Comparison of ENCODE assay signal across 13 cellular contexts in the genomic region with DNA sequence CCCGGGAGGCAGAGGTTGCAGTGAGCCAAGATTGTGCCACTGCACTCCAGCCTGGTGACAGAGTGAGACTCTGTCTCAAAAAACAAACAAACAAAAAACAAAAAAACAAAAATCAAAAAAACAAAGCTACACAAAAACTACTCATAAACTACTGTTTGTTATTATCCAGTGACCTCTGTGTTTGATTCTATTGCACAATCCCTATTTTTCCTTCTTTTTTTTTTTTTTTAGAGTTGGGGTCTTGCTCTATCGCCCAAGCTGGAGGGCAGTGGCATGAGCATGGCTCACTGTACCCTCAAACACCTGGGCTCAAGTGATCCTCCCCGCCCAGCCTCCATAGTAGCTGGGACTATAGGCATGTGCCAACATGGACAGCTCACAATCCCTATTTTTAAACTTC.
A peak's percentile ranks its signal among the peaks of the same experiment; 100 is the strongest.
DNase-seq lines count a peak whose midpoint lies in the region; ATAC-seq, FAIRE-seq and TF ChIP-seq lines count a peak whose summit lies in the region.
"Had no signal": no experiment of that assay in that cellular context is flagged by ENCODE, and none has a peak within 500 bp of the region (broad histone marks: within the 10 kb centered on the region; RNA-seq: fewer than 3 reads in every experiment).

No MANE protein-coding gene starts in this region.

- no peaks in the 10 kb centered on the region for H3K36me3 ChIP-seq in HepG2 (replicated peaks in 1 of 2; ENCODE audit: control insufficient read depth in 1 of 2, insufficient read depth in 2 of 2, low read length in 2 of 2)
- no peaks in the 10 kb centered on the region for H3K36me3 ChIP-seq in right lobe of liver
- no peaks in the 10 kb centered on the region for H3K36me3 ChIP-seq in K562 (ENCODE audit: control insufficient read depth, insufficient read depth, low read length)
- peaks cover 8% of the 10 kb centered on the region for H3K36me3 ChIP-seq in mesodermal cell (ENCODE audit: control insufficient read depth, insufficient read depth, low read length)

- H3K9ac ChIP-seq in HepG2 (ENCODE audit: insufficient read depth, low read depth, low read length) (no peak overlapping the region), K562 (ENCODE audit: insufficient read depth in 1 of 2, low read depth in 2 of 2, low read length in 2 of 2) (no peak overlapping the region)
- H3K9ac ChIP-seq: BLaER1 had no signal

- TF ChIP-seq POLR2A in HepG2 (IDR thresholded peaks at IDR 0.05; ENCODE audit: insufficient read depth in 1 of 2, low read depth in 2 of 2, low read length in 2 of 2) (no peak), right lobe of liver (IDR thresholded peaks at IDR 0.05) (no peak), K562 (conservative IDR thresholded peaks at IDR 0.05) (no peak)

- intact Hi-C loops in HepG2 (cut with micrococcal nuclease; ENCODE audit: unreplicated experiment) = no loop called here
- intact Hi-C loops in right lobe of liver (cut with DNase I) = loop anchor here (10.0 kb wide), 3 partner anchors 61 to 251 kb away; no protein-coding TSS in a partner anchor
- intact Hi-C loops in K562 (cut with micrococcal nuclease) = no loop called here

- no peak overlapping the region for H3K4me2 ChIP-seq in HepG2 (ENCODE audit: low read depth, low read length)
- H3K4me2 ChIP-seq in K562 (ENCODE audit: insufficient read depth, low read length) = no peak overlapping the region
- H3K4me2 ChIP-seq: BLaER1 had no signal

- H3K9me3 ChIP-seq in HepG2 (ENCODE audit: low read length) = no peaks in the 10 kb centered on the region
- H3K9me3 ChIP-seq in right lobe of liver = no peaks in the 10 kb centered on the region
- no peaks in the 10 kb centered on the region for H3K9me3 ChIP-seq in K562 (replicated peaks; ENCODE audit: control insufficient read depth, insufficient read depth, low read depth, low read length)
- H3K9me3 ChIP-seq in mesodermal cell (ENCODE audit: control insufficient read depth, low read length) = no peaks in the 10 kb centered on the region

- H3K4me1 Mint-ChIP-seq in activated CD8-positive, alpha-beta memory T cell treated with anti-CD3 and anti-CD28 coated beads, Interleukin-2, amount 10 ng/mL, durations not matched to agents 7 days and 5 days = peaks cover 3% of the 10 kb centered on the region

- no peak for DNase-seq in HepG2 (ENCODE audit: low spot score)
- DNase-seq in right lobe of liver = no peak
- no peak for DNase-seq in K562 (ENCODE audit: extremely low read depth in 1 of 4, low spot score in 3 of 4)
- no peak for DNase-seq in medulla oblongata (ENCODE audit: extremely low spot score)
- DNase-seq in activated CD8-positive, alpha-beta memory T cell treated with anti-CD3 and anti-CD28 coated beads, Interleukin-2, amount 10 ng/mL, durations not matched to agents 7 days and 5 days = no peak
- DNase-seq: 8988T; AML-193; CD4-positive, CD25-positive, alpha-beta regulatory T cell; DMS 273 treated with DMSO at 0.1 percent for 48 hours had no signal

- TF ChIP-seq EP300 in HepG2 (IDR thresholded peaks at IDR 0.05; ENCODE audit: low read depth in 2 of 2, low read length in 2 of 2) = no peak
- TF ChIP-seq EP300 in HepG2 (CRISPR knock-in tag; IDR thresholded peaks at IDR 0.05; ENCODE audit: borderline replicate concordance) = no peak
- no peak for TF ChIP-seq EP300 in K562 (IDR thresholded peaks at IDR 0.05; ENCODE audit: low read length)

- no peaks in the 10 kb centered on the region for H3K27me3 Mint-ChIP-seq in activated CD8-positive, alpha-beta memory T cell treated with anti-CD3 and anti-CD28 coated beads, Interleukin-2, amount 10 ng/mL, durations not matched to agents 7 days and 5 days
- H3K27me3 Mint-ChIP-seq: CD4-positive, CD25-positive, alpha-beta regulatory T cell; IgD-negative memory B cell had no signal

- peaks cover 20% of the 10 kb centered on the region for H3K4me1 ChIP-seq in HepG2 (ENCODE audit: insufficient read depth, low read length)
- peaks cover 0 to 9% (median 0%) of the 10 kb centered on the region in 4 donors for H3K4me1 ChIP-seq in right lobe of liver
- H3K4me1 ChIP-seq in K562 (replicated peaks in 1 of 2; ENCODE audit: control insufficient read depth in 2 of 2, insufficient read depth in 2 of 2, low read length in 2 of 2) = no peaks in the 10 kb centered on the region; a peak in 1 of 5 replicates
- H3K4me1 ChIP-seq in mesodermal cell (ENCODE audit: control insufficient read depth, insufficient read depth, low read length, poor library complexity, severe bottlenecking) = peaks cover 8% of the 10 kb centered on the region
- H3K4me1 ChIP-seq: BLaER1 had no signal

- H3K4me3 Mint-ChIP-seq in activated CD8-positive, alpha-beta memory T cell treated with anti-CD3 and anti-CD28 coated beads, Interleukin-2, amount 10 ng/mL, durations not matched to agents 7 days and 5 days = no peak overlapping the region
- H3K4me3 Mint-ChIP-seq: CD4-positive, CD25-positive, alpha-beta regulatory T cell; IgD-negative memory B cell had no signal

- TF ChIP-seq RAD21 in HepG2 (CRISPR knock-in tag; IDR thresholded peaks at IDR 0.05) = no peak
- TF ChIP-seq RAD21 in K562 (CRISPR knock-in tag; conservative IDR thresholded peaks at IDR 0.05 in 1 of 2, IDR thresholded peaks at IDR 0.05 in 1 of 2) = no peak

- no peak overlapping the region for H3K27ac Mint-ChIP-seq in activated CD8-positive, alpha-beta memory T cell treated with anti-CD3 and anti-CD28 coated beads, Interleukin-2, amount 10 ng/mL, durations not matched to agents 7 days and 5 days
- H3K27ac Mint-ChIP-seq: CD4-positive, CD25-positive, alpha-beta regulatory T cell; IgD-negative memory B cell had no signal

- 88% methylated on average over 3 of the region's 3 CpGs for WGBS in HepG2 (ENCODE audit: low lambda C conversion rate)
- 77% methylated on average over 3 of the region's 3 CpGs for WGBS in right lobe of liver (ENCODE audit: insufficient coverage, low coverage, low lambda C conversion rate, missing lambda C conversion rate)
- WGBS in K562 (ENCODE audit: insufficient coverage, low coverage, missing lambda C conversion rate) = 13% methylated on average over 2 of the region's 3 CpGs
- 100% methylated on average over 2 of the region's 3 CpGs for WGBS in mesodermal cell (ENCODE audit: insufficient coverage in 2 of 2), 2 experiments

- H3K9me1 ChIP-seq in K562 (ENCODE audit: control insufficient read depth, insufficient read depth, low read length) = no peaks in the 10 kb centered on the region

- BruUV-seq in HepG2 (replicated peaks; lab: Mats Ljungman, UMichigan) = no TSS peak
- no TSS peak for BruUV-seq in K562 (replicated peaks; lab: Mats Ljungman, UMichigan)

- H3K4me3 ChIP-seq in HepG2 (replicated peaks in 1 of 3; ENCODE audit: insufficient read depth in 1 of 3, low read depth in 2 of 3, low read length in 3 of 3) (no peak overlapping the region), right lobe of liver (no peak overlapping the region), K562 (no peak overlapping the region), mesodermal cell (ENCODE audit: extremely low read depth, insufficient read depth, low read length, poor library complexity, severe bottlenecking) (no peak overlapping the region)
- H3K4me3 ChIP-seq: BLaER1 had no signal

- H4K20me1 ChIP-seq in HepG2 (ENCODE audit: insufficient read depth, low read length) (no peaks in the 10 kb centered on the region), K562 (replicated peaks; ENCODE audit: control insufficient read depth, insufficient read depth, low read length) (no peaks in the 10 kb centered on the region)

- no peak for ATAC-seq in HepG2
- ATAC-seq in right lobe of liver = no peak
- no peak for ATAC-seq in K562
- no peak for ATAC-seq in GM21723 (IDR thresholded peaks at IDR 0.05; ENCODE audit: unreplicated experiment)
- no peak for ATAC-seq in activated CD8-positive, alpha-beta memory T cell treated with anti-CD3 and anti-CD28 coated beads, Interleukin-2, amount 10 ng/mL, durations not matched to agents 7 days and 5 days

- no peak overlapping the region for H3K27ac ChIP-seq in HepG2 (ENCODE audit: extremely low read length, insufficient read depth, low read length)
- no peak overlapping the region for H3K27ac ChIP-seq in right lobe of liver
- no peak overlapping the region for H3K27ac ChIP-seq in K562 (ENCODE audit: extremely low read depth, low read depth, low read length)
- peak overlapping the region; percentile 84 for H3K27ac ChIP-seq in mesodermal cell (ENCODE audit: low read depth, low read length, severe bottlenecking)
- H3K27ac ChIP-seq: BLaER1 had no signal

- no peak for FAIRE-seq in HepG2 (lab: Jason Lieb, UNC)
- no peak for FAIRE-seq in K562 (lab: Jason Lieb, UNC)

- CTCF ChIA-PET in HepG2 (lab: Yijun Ruan, JAX; ENCODE audit: low intra/inter-chr PET ratio, low total read pairs) = no interaction called here
- CTCF ChIA-PET in K562 (lab: Yijun Ruan, JAX; ENCODE audit: low intra/inter-chr PET ratio) = no interaction called here
- CTCF ChIA-PET in activated CD8-positive, alpha-beta memory T cell treated with anti-CD3 and anti-CD28 coated beads, Interleukin-2, amount 10 ng/mL, durations not matched to agents 7 days and 5 days (lab: Charles Lee) = interaction anchor here (1.0 to 1.4 kb wide), 4 partner anchors 11 to 238 kb away, joined by 3 to 6 read pairs (median 4); no protein-coding TSS in a partner anchor

- H2AFZ ChIP-seq in HepG2 (ENCODE audit: low read length) (no peak overlapping the region), K562 (ENCODE audit: low read depth, low read length) (no peak overlapping the region)

- TF ChIP-seq CTCF in HepG2 (CRISPR knock-in tag; IDR thresholded peaks at IDR 0.05) (no peak), right lobe of liver (IDR thresholded peaks at IDR 0.05) (no peak), K562 (IDR thresholded peaks at IDR 0.05 in 2 of 3, conservative IDR thresholded peaks at IDR 0.05 in 1 of 3; ENCODE audit: insufficient read depth in 2 of 3, low read depth in 1 of 3, low read length in 3 of 3) (no peak)

- POLR2A ChIA-PET in HepG2 (lab: Yijun Ruan, JAX) = interaction anchor here (1.0 kb wide), 1 partner anchor 8 kb away, joined by 3 read pairs; no protein-coding TSS in a partner anchor
- POLR2A ChIA-PET in K562 (lab: Yijun Ruan, JAX) = interaction anchor here (0.6 to 1.1 kb wide), 3 partner anchors 9 to 196 kb away, joined by 3 to 4 read pairs (median 3); no protein-coding TSS in a partner anchor

- H3K27me3 ChIP-seq in HepG2 (ENCODE audit: control insufficient read depth in 1 of 2, insufficient read depth in 2 of 2, low read length in 2 of 2) (no peaks in the 10 kb centered on the region), right lobe of liver (no peaks in the 10 kb centered on the region), K562 (ENCODE audit: control insufficient read depth in 2 of 2, insufficient read depth in 2 of 2, low read length in 2 of 2) (no peaks in the 10 kb centered on the region)
- H3K27me3 ChIP-seq: BLaER1 had no signal

- H3K9me3 Mint-ChIP-seq in activated CD8-positive, alpha-beta memory T cell treated with anti-CD3 and anti-CD28 coated beads, Interleukin-2, amount 10 ng/mL, durations not matched to agents 7 days and 5 days (ENCODE audit: low read depth) = no peaks in the 10 kb centered on the region
- H3K9me3 Mint-ChIP-seq: IgD-negative memory B cell had no signal

- in situ Hi-C loops in HepG2 (cut with HindIII; ENCODE audit: extremely low pct_ligation_motif_present, low pct_unique_long_range_greater_than_20kb) (loop anchor here (25.0 kb wide), 1 partner anchor 699 kb away; no protein-coding TSS in a partner anchor), K562 (cut with MboI) (no loop called here)

- H3K79me2 ChIP-seq in HepG2 (ENCODE audit: insufficient read depth, low read length) (no peaks in the 10 kb centered on the region), K562 (ENCODE audit: control insufficient read depth, insufficient read depth, low read length) (no peaks in the 10 kb centered on the region)

- H3K36me3 Mint-ChIP-seq in activated CD8-positive, alpha-beta memory T cell treated with anti-CD3 and anti-CD28 coated beads, Interleukin-2, amount 10 ng/mL, durations not matched to agents 7 days and 5 days = peaks cover 3% of the 10 kb centered on the region

Comparison
In these comparisons a context has a peak if more than half of its experiments do, and no peak if none do; other contexts are left out.
1. intact Hi-C loops: an anchor here in right lobe of liver (10.0 kb wide); none called in HepG2 and K562.